14 cellular contexts compared by ENCODE assay signal in genomic region chr3:172209333-172210321, GRCh38.
A peak's percentile ranks its signal among the peaks of the same experiment; 100 is the strongest.
DNase-seq lines count a peak whose midpoint lies in the region; ATAC-seq and TF ChIP-seq lines count a peak whose summit lies in the region.
"Had no signal": no experiment of that assay in that cellular context is flagged by ENCODE, and none has a peak within 500 bp of the region (broad histone marks: within the 10 kb centered on the region; RNA-seq: fewer than 3 reads in every experiment).

No MANE protein-coding gene starts in this region.

- H3K4me2 ChIP-seq in IMR-90 (ENCODE audit: low read depth, low read length) = no peak overlapping the region

- intact Hi-C loops in IMR-90 (cut with micrococcal nuclease) (loop anchor here (10.0 kb wide), 1 partner anchor 165 kb away; no protein-coding TSS in a partner anchor), breast epithelium (cut with DNase I; ENCODE audit: low total_unique reads) (no loop called here), right lobe of liver (cut with DNase I) (no loop called here), spleen (cut with DNase I; ENCODE audit: low total_unique reads) (no loop called here)

- H3K23ac ChIP-seq in IMR-90 (ENCODE audit: low read depth, low read length) = no peak overlapping the region

- H3K56ac ChIP-seq in IMR-90 (ENCODE audit: extremely low read depth, insufficient read depth, low read length) = no peak overlapping the region

- no peaks in the 10 kb centered on the region for H3K9me3 ChIP-seq in IMR-90 (ENCODE audit: control insufficient read depth, insufficient read depth, low read length)
- no peaks in the 10 kb centered on the region for H3K9me3 ChIP-seq in breast epithelium
- H3K9me3 ChIP-seq in right lobe of liver = no peaks in the 10 kb centered on the region
- H3K9me3 ChIP-seq in spleen = peaks cover 0 to 17% (median 6%) of the 10 kb centered on the region in 8 donors
- H3K9me3 ChIP-seq: SJCRH30 had no signal

- dilution Hi-C loops in IMR-90 (cut with HindIII; ENCODE audit: low sequenced_read_pairs, unreplicated experiment) = no loop called here

- no TSS peak for BruUV-seq in IMR-90 (replicated peaks; lab: Mats Ljungman, UMichigan)

- no peak overlapping the region for H2BK120ac ChIP-seq in IMR-90 (ENCODE audit: low read depth, low read length)

- no peak overlapping the region for H4K91ac ChIP-seq in IMR-90 (ENCODE audit: insufficient read depth, low read depth, low read length)

- H3K4ac ChIP-seq in IMR-90 (ENCODE audit: low read depth, low read length) = no peak overlapping the region

- H3K9me1 ChIP-seq in IMR-90 (ENCODE audit: insufficient read depth, low read length) = peaks cover 28% of the 10 kb centered on the region

- no peak overlapping the region for H2BK20ac ChIP-seq in IMR-90 (ENCODE audit: low read depth, low read length)

- TF ChIP-seq POLR2A in IMR-90 (IDR thresholded peaks at IDR 0.05; ENCODE audit: low read depth, low read length) = no peak
- no peak for TF ChIP-seq POLR2A in breast epithelium (IDR thresholded peaks at IDR 0.05)
- TF ChIP-seq POLR2A in right lobe of liver (IDR thresholded peaks at IDR 0.05) = no peak
- TF ChIP-seq POLR2A in spleen (IDR thresholded peaks at IDR 0.05) = no peak

- H2AK5ac ChIP-seq in IMR-90 (ENCODE audit: low read depth, low read length) = no peak overlapping the region

- ATAC-seq in IMR-90 (ENCODE audit: low read depth) (no peak), right lobe of liver (peak; percentile 69 to 90 (median 89)), HG02763 (IDR thresholded peaks at IDR 0.05; ENCODE audit: unreplicated experiment) (no peak), GM21737 (IDR thresholded peaks at IDR 0.05; ENCODE audit: unreplicated experiment) (no peak)
- ATAC-seq in activated naive CD4-positive, alpha-beta T cell treated with anti-CD3 and anti-CD28 coated beads, Interleukin-2, amount 50 U/mL, for 72 hours = no peak

- no peak overlapping the region for H3K4me3 ChIP-seq in IMR-90 (ENCODE audit: insufficient read depth, low read depth, low read length)
- H3K4me3 ChIP-seq in breast epithelium = no peak overlapping the region
- no peak overlapping the region for H3K4me3 ChIP-seq in right lobe of liver
- H3K4me3 ChIP-seq in spleen = no peak overlapping the region
- H3K4me3 ChIP-seq: SJCRH30 had no signal

- H3K4me1 ChIP-seq in IMR-90 (ENCODE audit: control insufficient read depth, insufficient read depth, low read length) = peaks cover 17% of the 10 kb centered on the region
- H3K4me1 ChIP-seq in breast epithelium = peaks cover 0 to 8% of the 10 kb centered on the region in 2 donors
- H3K4me1 ChIP-seq in right lobe of liver = peaks cover 0 to 28% (median 8%) of the 10 kb centered on the region in 4 donors
- peaks cover 0 to 49% (median 7%) of the 10 kb centered on the region in 6 donors for H3K4me1 ChIP-seq in spleen
- H3K4me1 ChIP-seq: SJCRH30 had no signal

- no peak overlapping the region for H4K8ac ChIP-seq in IMR-90 (ENCODE audit: low read depth in 2 of 2, low read length in 2 of 2)

- H4K20me1 ChIP-seq in IMR-90 (ENCODE audit: insufficient read depth, low read length) = peaks cover 72% of the 10 kb centered on the region

- TF ChIP-seq CTCF in IMR-90 (conservative IDR thresholded peaks at IDR 0.05; ENCODE audit: low read depth, low read length) = no peak
- TF ChIP-seq CTCF in breast epithelium (IDR thresholded peaks at IDR 0.05) = no peak
- no peak for TF ChIP-seq CTCF in right lobe of liver (IDR thresholded peaks at IDR 0.05)
- TF ChIP-seq CTCF in spleen (IDR thresholded peaks at IDR 0.05 in 8 of 11, conservative IDR thresholded peaks at IDR 0.05 in 3 of 11) = no peak

- no peak overlapping the region for H3K9ac ChIP-seq in IMR-90 (ENCODE audit: low read depth, low read length)

- H2BK15ac ChIP-seq in IMR-90 (ENCODE audit: low read depth, low read length) = no peak overlapping the region

- no peak for DNase-seq in IMR-90
- peak in 1 of 2 donors; percentile 53 for DNase-seq in breast epithelium (ENCODE audit: low spot score in 2 of 2)
- DNase-seq in right lobe of liver = peak; percentile 61 to 83 (median 81)
- DNase-seq in spleen = peak; percentile 74
- DNase-seq in activated naive CD4-positive, alpha-beta T cell treated with anti-CD3 and anti-CD28 coated beads, Interleukin-2, amount 50 U/mL, for 72 hours (ENCODE audit: low spot score in 2 of 2) = no peak
- no peak for DNase-seq in ecto neural progenitor cell (ENCODE audit: low spot score)
- DNase-seq: activated CD4-positive, alpha-beta T cell treated with anti-CD3 and anti-CD28 coated beads, Interleukin-2, amount 50 U/mL, for 1 hour; activated gamma-delta T cell treated with Interleukin-2 at 50 U/mL for 16 hours; cortex of kidney; NCI-H2171; SJCRH30 had no signal

- no peak overlapping the region for H3K18ac ChIP-seq in IMR-90 (ENCODE audit: low read depth, low read length)

- H3K79me1 ChIP-seq in IMR-90 (ENCODE audit: low read depth in 1 of 2, low read length in 2 of 2) = peaks cover 25 to 79% of the 10 kb centered on the region in 2 experiments

- peaks cover 5 to 13% of the 10 kb centered on the region in 2 donors for H3K9me3 Mint-ChIP-seq in activated naive CD4-positive, alpha-beta T cell treated with anti-CD3 and anti-CD28 coated beads, Interleukin-2, amount 50 U/mL, for 72 hours

- no peak overlapping the region for H3K27ac Mint-ChIP-seq in activated naive CD4-positive, alpha-beta T cell treated with anti-CD3 and anti-CD28 coated beads, Interleukin-2, amount 50 U/mL, for 72 hours
- H3K27ac Mint-ChIP-seq: stimulated activated naive CD8-positive, alpha-beta T cell treated with anti-CD3 and anti-CD28 coated beads, Interleukin-15, Interleukin-2, amounts not matched to agents 100 ng/mL and 50 ng/mL, for 24 hours had no signal

- no peak overlapping the region for H2BK5ac ChIP-seq in IMR-90 (ENCODE audit: low read depth, low read length, poor library complexity, severe bottlenecking)

- H3K14ac ChIP-seq in IMR-90 (replicated peaks; ENCODE audit: low read depth, low read length) = no peak overlapping the region

- 85% methylated on average over 11 of the region's 28 CpGs; no CpG with 5 or more reads in 1 of the 2 experiments for WGBS in IMR-90 (ENCODE audit: extremely low coverage in 2 of 2, insufficient read length in 1 of 2), 2 experiments
- 57% methylated on average over 5 of the region's 28 CpGs for WGBS in right lobe of liver (ENCODE audit: insufficient coverage, low coverage, low lambda C conversion rate, missing lambda C conversion rate)
- WGBS in spleen, 5 donors = 80 to 90% (median 84%) methylated on average over 25 to 28 of the region's 28 CpGs

- H3K27me3 ChIP-seq in IMR-90 (ENCODE audit: control insufficient read depth, insufficient read depth, low read length) = no peaks in the 10 kb centered on the region
- H3K27me3 ChIP-seq in breast epithelium = no peaks in the 10 kb centered on the region
- H3K27me3 ChIP-seq in right lobe of liver = no peaks in the 10 kb centered on the region
- no peaks in the 10 kb centered on the region for H3K27me3 ChIP-seq in spleen (replicated peaks in 1 of 7)
- H3K27me3 ChIP-seq: SJCRH30 had no signal

- no peak overlapping the region for H4K5ac ChIP-seq in IMR-90 (ENCODE audit: low read depth, low read length)

- peaks cover 4 to 12% of the 10 kb centered on the region in 2 donors for H3K36me3 Mint-ChIP-seq in activated naive CD4-positive, alpha-beta T cell treated with anti-CD3 and anti-CD28 coated beads, Interleukin-2, amount 50 U/mL, for 72 hours

- TF ChIP-seq RAD21 in IMR-90 (IDR thresholded peaks at IDR 0.05; ENCODE audit: low read length) = no peak

- peak overlapping the region; percentile 28 for H2AFZ ChIP-seq in IMR-90 (replicated peaks; ENCODE audit: low read length, poor library complexity)

- H3K27ac ChIP-seq in IMR-90 (ENCODE audit: insufficient read depth, low read length) (peak overlapping the region; percentile 33), breast epithelium (peak overlapping the region; percentile 58 to 62), right lobe of liver (peak overlapping the region in 1 of 3 donors; percentile 33), spleen (peak overlapping the region in 3 of 8 donors; percentile 35 to 60 (median 43))
- H3K27ac ChIP-seq: SJCRH30 had no signal

- in situ Hi-C loops in IMR-90 (cut with MboI; ENCODE audit: low sequenced_read_pairs) = no loop called here

- H3K36me3 ChIP-seq in IMR-90 (ENCODE audit: control insufficient read depth, insufficient read depth, low read length) = peaks cover 9% of the 10 kb centered on the region
- no peaks in the 10 kb centered on the region for H3K36me3 ChIP-seq in breast epithelium
- H3K36me3 ChIP-seq in right lobe of liver = no peaks in the 10 kb centered on the region
- peaks cover 0 to 7% (median 0%) of the 10 kb centered on the region in 6 donors for H3K36me3 ChIP-seq in spleen

- POLR2A ChIA-PET in IMR-90 (lab: Charles Lee; ENCODE audit: unreplicated experiment) = no interaction called here

- no peak overlapping the region for H2AK9ac ChIP-seq in IMR-90 (replicated peaks; ENCODE audit: low read depth, low read length, poor library complexity)

- CTCF ChIA-PET in IMR-90 (lab: Yijun Ruan, JAX) = no interaction called here

TF ChIP-seq in IMR-90, 13 proteins besides CTCF, POLR2A, EP300 and RAD21:
- TF ChIP-seq RFX5 (IDR thresholded peaks at IDR 0.05; ENCODE audit: low read depth, low read length) (no peak), NFE2L2 (IDR thresholded peaks at IDR 0.05; ENCODE audit: low read depth, low read length) (no peak), BHLHE40 (IDR thresholded peaks at IDR 0.05; ENCODE audit: low read depth, low read length) (no peak), CEBPB (IDR thresholded peaks at IDR 0.05; ENCODE audit: low read depth, low read length) (peak; percentile 17; the same call in 1 of the 2 replicates), RCOR1 (IDR thresholded peaks at IDR 0.05; ENCODE audit: insufficient replicate concordance, low read length) (no peak)

Comparison
In these comparisons a context has a peak if more than half of its experiments do, and no peak if none do; other contexts are left out.
1. ATAC-seq: peak in right lobe of liver (4 of 4); none in IMR-90 (single experiment), HG02763 (single experiment), GM21737 (single experiment) and activated naive CD4-positive, alpha-beta T cell treated with anti-CD3 and anti-CD28 coated beads, Interleukin-2, amount 50 U/mL, for 72 hours (0 of 2).
2. DNase-seq: peak in right lobe of liver (3 of 3) and spleen (single experiment); none in IMR-90 (single experiment), activated naive CD4-positive, alpha-beta T cell treated with anti-CD3 and anti-CD28 coated beads, Interleukin-2, amount 50 U/mL, for 72 hours (0 of 2) and ecto neural progenitor cell (single experiment).